ENCODE assay signal across 9 cellular contexts in the genomic region with DNA sequence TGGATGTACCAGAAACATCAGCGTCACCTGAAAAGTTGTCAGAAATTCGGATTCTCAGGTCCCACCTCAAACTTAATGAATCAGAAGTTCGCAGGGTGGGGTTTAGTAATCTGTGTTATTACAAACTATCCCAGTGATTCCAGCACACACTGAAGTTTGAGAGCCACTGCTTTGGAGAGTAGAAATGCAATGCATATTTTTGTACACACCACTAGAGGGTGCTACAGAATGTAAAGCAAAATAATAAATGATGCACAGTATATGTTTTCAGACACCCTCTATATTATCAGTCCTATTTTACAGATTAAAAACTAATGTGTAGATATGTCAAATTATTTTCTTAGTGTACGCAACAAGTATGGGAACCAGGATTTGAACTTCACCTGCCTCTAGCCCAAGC. TPM values are rescaled to one million over a fixed set of nuclear protein-coding genes. Genes with fewer than 3 reads are reported as not detected.
DNase-seq lines count a peak whose midpoint lies in the region; ATAC-seq, FAIRE-seq and TF ChIP-seq lines count a peak whose summit lies in the region.
"Had no signal": no experiment of that assay in that cellular context is flagged by ENCODE, and none has a peak within 500 bp of the region (broad histone marks: within the 10 kb centered on the region; RNA-seq: fewer than 3 reads in every experiment).

No MANE protein-coding gene starts in this region.

- H3K56ac ChIP-seq in mesendoderm (ENCODE audit: low read length): no peak overlapping the region

- no peak overlapping the region for H4K8ac ChIP-seq in mesendoderm (ENCODE audit: low read depth, low read length)

- H3K4ac ChIP-seq in mesendoderm (ENCODE audit: low read depth, low read length): no peak overlapping the region

- TF ChIP-seq CTCF in A549 (IDR thresholded peaks at IDR 0.05) (peak; percentile 65), GM12865 (IDR thresholded peaks at IDR 0.05; ENCODE audit: insufficient read depth, low read depth, low read length, missing control alignments) (peak; percentile 47), cardiac fibroblast (IDR thresholded peaks at IDR 0.05; ENCODE audit: low read depth, low read length) (peak; percentile 44)

- H3K4me1 ChIP-seq in A549: peaks cover 17% of the 10 kb centered on the region
- H3K4me1 ChIP-seq in mesendoderm (ENCODE audit: control insufficient read depth, low read depth, low read length): no peaks in the 10 kb centered on the region

- H2BK15ac ChIP-seq in mesendoderm (replicated peaks; ENCODE audit: low read depth): no peak overlapping the region

- WGBS in A549 (ENCODE audit: missing lambda C conversion rate): 34% methylated on average over 4 of the region's 4 CpGs
- whole genome bisulfite sequencing in mesendoderm (ENCODE audit: extremely low coverage, insufficient coverage, low lambda C conversion rate): no CpG with 5 or more reads among the region's 4 CpGs

- peaks cover 13% of the 10 kb centered on the region for H3K79me2 ChIP-seq in mesendoderm (ENCODE audit: control insufficient read depth, insufficient read depth, low read length)

- peaks cover 1% of the 10 kb centered on the region for H3K36me3 ChIP-seq in mesendoderm (ENCODE audit: control insufficient read depth, insufficient read depth, low read length)

- H3K79me1 ChIP-seq in mesendoderm (ENCODE audit: low read length): no peaks in the 10 kb centered on the region

- H3K4me3 ChIP-seq in A549 (no peak overlapping the region), GM12865 (ENCODE audit: low read depth, low read length) (no peak overlapping the region), cardiac fibroblast (replicated peaks in 1 of 2; ENCODE audit: low read depth in 2 of 2, low read length in 2 of 2) (no peak overlapping the region), mesendoderm (ENCODE audit: low read length) (no peak overlapping the region)

- peak; percentile 89 for FAIRE-seq in A549 (lab: Jason Lieb, UNC)

- CTCF ChIA-PET in A549 (lab: Yijun Ruan, JAX): interaction anchor here (1.0 to 1.4 kb wide), 2 partner anchors 24 to 89 kb away, joined by 3 to 6 read pairs; no protein-coding TSS in a partner anchor

- no peaks in the 10 kb centered on the region for H3K27me3 ChIP-seq in mesendoderm (ENCODE audit: insufficient read depth, low read length, poor library complexity)

- no peak overlapping the region for H3K18ac ChIP-seq in mesendoderm (ENCODE audit: low read length)

- POLR2A ChIA-PET in A549 (lab: Yijun Ruan, JAX): no interaction called here

- no peak overlapping the region for H2AK5ac ChIP-seq in mesendoderm (ENCODE audit: low read length)

- no peak overlapping the region for H2BK5ac ChIP-seq in mesendoderm (ENCODE audit: low read length)

- peak; percentile 46 to 50; a peak in 4 of 5 replicates for TF ChIP-seq RAD21 in A549 (conservative IDR thresholded peaks at IDR 0.05 in 1 of 2, IDR thresholded peaks at IDR 0.05 in 1 of 2)

- no peak overlapping the region for H3K23ac ChIP-seq in mesendoderm (ENCODE audit: low read length)

- H3K27ac ChIP-seq in A549 (no peak overlapping the region), mesendoderm (ENCODE audit: low read depth, low read length) (no peak overlapping the region)

- no peak overlapping the region for H3K9ac ChIP-seq in mesendoderm (ENCODE audit: low read length)

- ATAC-seq in A549 (no peak), GM19463 (IDR thresholded peaks at IDR 0.05; ENCODE audit: unreplicated experiment) (no peak), GM21825 (IDR thresholded peaks at IDR 0.05; ENCODE audit: unreplicated experiment) (no peak)

- H2BK120ac ChIP-seq in mesendoderm (ENCODE audit: low read depth, low read length): no peak overlapping the region

- no peak for TF ChIP-seq POLR2A in A549 (IDR thresholded peaks at IDR 0.05; ENCODE audit: low read length)

- peak; percentile 13 to 28 for DNase-seq in A549 (ENCODE audit: low read depth in 1 of 2, low spot score in 1 of 2)
- peak; percentile 15 for DNase-seq in GM12865 (ENCODE audit: low read depth)
- peak; percentile 27 for DNase-seq in NCI-H2196 (lab: John Stamatoyannopoulos, UW; ENCODE audit: unreplicated experiment)
- DNase-seq in cardiac fibroblast (ENCODE audit: low read depth in 2 of 2): peak; percentile 56 to 63
- DNase-seq in mesendoderm: peak; percentile 11
- no peak for DNase-seq in T1000 (lab: John Stamatoyannopoulos, UW)
- DNase-seq: activated naive CD8-positive, alpha-beta T cell treated with anti-CD3 and anti-CD28 coated beads, Interleukin-2, amount 10 ng/mL, durations not matched to agents 7 days and 5 days had no signal

- no peaks in the 10 kb centered on the region for H3K9me3 ChIP-seq in A549

- no peak for TF ChIP-seq EP300 in A549 (IDR thresholded peaks at IDR 0.05)

- H3K4me2 ChIP-seq in A549: no peak overlapping the region
- no peak overlapping the region for H3K4me2 ChIP-seq in mesendoderm (ENCODE audit: low read length)

- H4K5ac ChIP-seq in mesendoderm (ENCODE audit: low read length): no peak overlapping the region

TF ChIP-seq in A549, 52 proteins besides CTCF, POLR2A, EP300 and RAD21:
- TF ChIP-seq TFCP2L1 (CRISPR knock-in tag; IDR thresholded peaks at IDR 0.05): no peak
- no peak for TF ChIP-seq CHD4 (IDR thresholded peaks at IDR 0.05; ENCODE audit: borderline replicate concordance)
- TF ChIP-seq SMC3 (IDR thresholded peaks at IDR 0.05): peak; percentile 47; the same call in 2 of the 3 replicates

RNA-seq across cellular contexts. Expression of a gene that starts 2.5 kb away (rescaled TPM):
- polyA plus RNA-seq in A549 (2011; rRNA removed) (572 and 582 TPM in 2 replicates), A549 (2017; fragmentation: RNase III; extraction: RNeasy Plus Mini Kit Qiagen cat#74134 plus additional on column Dnase treatment) (482 to 521 TPM (median 493 TPM) in 3 replicates)
- polyA plus RNA-seq in A549 (2012; cell fraction: cytosol; rRNA removed): 203 and 213 TPM in 2 replicates
- polyA plus RNA-seq in A549 (2012; cell fraction: nucleus; rRNA removed): 126 and 251 TPM in 2 replicates
- 155 and 169 TPM in 2 replicates for polyA minus RNA-seq in A549 (2011; rRNA and poly(A)+ RNA removed)
- polyA plus RNA-seq in mesendoderm (2013, experiment 1 of 2): 337 TPM
- polyA plus RNA-seq in mesendoderm (2013, experiment 2 of 2): 337 TPM

RNA-seq across cellular contexts. Expression of a gene that starts 21.8 kb away (rescaled TPM):
- polyA plus RNA-seq in A549 (2011; rRNA removed): 0.10 and 0.19 TPM in 2 replicates
- polyA plus RNA-seq in A549 (2012; cell fraction: cytosol; rRNA removed): 0.06 TPM in 1 of 2 replicates, not detected in the other
- not detected in 2 replicates for polyA plus RNA-seq in A549 (2012; cell fraction: nucleus; rRNA removed)
- polyA plus RNA-seq in A549 (2017; fragmentation: RNase III; extraction: RNeasy Plus Mini Kit Qiagen cat#74134 plus additional on column Dnase treatment): not detected in 3 replicates
- not detected in 2 replicates for polyA minus RNA-seq in A549 (2011; rRNA and poly(A)+ RNA removed)
- polyA plus RNA-seq in mesendoderm (2013, experiment 1 of 2): 0.56 TPM
- 0.36 TPM for polyA plus RNA-seq in mesendoderm (2013, experiment 2 of 2)
